In genomic region chr16:69523571-69523970, GRCh38 we compare ENCODE assay signal across 10 cellular contexts.
"Had no signal": no experiment of that assay in that cellular context is flagged by ENCODE, and none has a peak within 500 bp of the region (broad histone marks: within the 10 kb centered on the region; RNA-seq: fewer than 3 reads in every experiment).

No MANE protein-coding gene starts in this region.

- H3K36me3 ChIP-seq: ascending aorta had no signal

- H3K4me1 ChIP-seq: ascending aorta had no signal

- FAIRE-seq: bronchial epithelial cell, endometrium had no signal

- ATAC-seq: activated naive CD8-positive, alpha-beta T cell treated with anti-CD3 and anti-CD28 coated beads, Interleukin-2, amount 50 U/mL, for 24 hours; esophagus mucosa had no signal

- H3K27ac ChIP-seq: ascending aorta had no signal

- H3K4me3 ChIP-seq: ascending aorta had no signal

- H3K27me3 ChIP-seq: ascending aorta had no signal

- H3K9me3 ChIP-seq: ascending aorta had no signal

- DNase-seq: activated CD4-positive, alpha-beta T cell treated with anti-CD3 and anti-CD28 coated beads, Interleukin-2, amount 50 U/mL, for 48 hours; activated CD4-positive, CD25-positive, alpha-beta regulatory T cell treated with anti-CD3 and anti-CD28 coated beads, Interleukin-2, amount 50 U/mL, for 72 hours; activated naive CD8-positive, alpha-beta T cell treated with anti-CD3 and anti-CD28 coated beads, Interleukin-2, amount 50 U/mL, for 24 hours; hippocampal formation; nephron progenitor cell; stimulated activated CD4-positive, alpha-beta T cell treated with anti-CD3 and anti-CD28 coated beads, Interleukin-4, amount 100 ng/mL, for 4 hours had no signal
